8 cellular contexts compared by ENCODE assay signal in genomic region chr17:81329927-81330883, GRCh38. TPM values are rescaled to one million over a fixed set of nuclear protein-coding genes. Genes with fewer than 3 reads are reported as not detected.
A peak's percentile ranks its signal among the peaks of the same experiment; 100 is the strongest.
DNase-seq lines count a peak whose midpoint lies in the region; ATAC-seq, FAIRE-seq and TF ChIP-seq lines count a peak whose summit lies in the region.

No MANE protein-coding gene starts in this region.

- CTCF ChIA-PET in H1 (lab: Charles Lee; ENCODE audit: partially characterized antibody), result interaction anchor here (0.7 to 1.8 kb wide), 23 partner anchors 10 to 208 kb away, joined by 3 to 6 read pairs (median 3); partner anchors contain the start of genes BAHCC1 and SLC38A10

- POLR2A ChIA-PET in H1 (lab: Charles Lee; ENCODE audit: partially characterized antibody), result interaction anchor here (0.6 to 1.7 kb wide), 5 partner anchors 11 to 69 kb away, joined by 3 to 9 read pairs (median 3); partner anchors contain the start of gene BAHCC1

- no peak overlapping the region for H3K4me3 ChIP-seq in H1 (ENCODE audit: extremely low read depth in 1 of 4, insufficient read depth in 2 of 4, low read depth in 3 of 4, low read length in 4 of 4)

- H4K8ac ChIP-seq in H1 (ENCODE audit: extremely low read depth, insufficient read depth, low read length), result peak overlapping the region; percentile 59; the same call in 1 of the 2 replicates

- peak overlapping the region; percentile 90 for H3K18ac ChIP-seq in H1 (ENCODE audit: extremely low read depth, low read length)

- H3K27ac Mint-ChIP-seq in CD14-positive monocyte (peak overlapping the region; percentile 30 to 76 (median 66)), nephron (peak overlapping the region; percentile 64 to 84 (median 83))

- TF ChIP-seq POLR2A in H1 (IDR thresholded peaks at IDR 0.05; ENCODE audit: control extremely low read depth in 1 of 2, low read depth in 2 of 2, low read length in 2 of 2), result no peak

- H3K4me1 Mint-ChIP-seq in CD14-positive monocyte, result peaks cover 59% of the 10 kb centered on the region
- peaks cover 62% of the 10 kb centered on the region for H3K4me1 Mint-ChIP-seq in nephron

- TF ChIP-seq EP300 in H1 (IDR thresholded peaks at IDR 0.05; ENCODE audit: borderline replicate concordance in 1 of 2, low read depth in 2 of 2, low read length in 2 of 2), result no peak

- H3K27ac ChIP-seq in H1 (ENCODE audit: low read depth, low read length), result no peak overlapping the region

- H3K27me3 Mint-ChIP-seq in CD14-positive monocyte (ENCODE audit: low read depth in 3 of 3) (peaks cover 4 to 14% (median 12%) of the 10 kb centered on the region in 3 donors), nephron (ENCODE audit: low read depth) (peaks cover 22% of the 10 kb centered on the region)

- FAIRE-seq in H1 (lab: Jason Lieb, UNC), result no peak

- H4K5ac ChIP-seq in H1 (ENCODE audit: insufficient read length, low read depth, low read length), result peak overlapping the region; percentile 15

- no peaks in the 10 kb centered on the region for H3K23me2 ChIP-seq in H1 (ENCODE audit: low read depth, low read length)

- no peaks in the 10 kb centered on the region for H3K79me2 ChIP-seq in H1 (ENCODE audit: control insufficient read depth in 1 of 2, insufficient read depth in 2 of 2, low read length in 2 of 2)

- H2BK120ac ChIP-seq in H1 (replicated peaks; ENCODE audit: low read depth, low read length), result no peak overlapping the region

- no peak overlapping the region for H2AK5ac ChIP-seq in H1 (ENCODE audit: low read depth, low read length)

- no peak for DNase-seq in CD14-positive monocyte (ENCODE audit: low spot score)
- DNase-seq in MV-4-11 (lab: John Stamatoyannopoulos, UW), result peak; percentile 11
- DNase-seq in H1 (ENCODE audit: low read depth in 1 of 2, low spot score in 2 of 2), result no peak
- no peak for DNase-seq in T-helper 1 cell
- DNase-seq in activated CD8-positive, alpha-beta memory T cell treated with anti-CD3 and anti-CD28 coated beads for 24 hours, result no peak
- DNase-seq in NCI-H2227 (lab: John Stamatoyannopoulos, UW; ENCODE audit: unreplicated experiment), result no peak

- 71% methylated on average over 23 of the region's 23 CpGs; no CpG with 5 or more reads in 1 of the 2 experiments for WGBS in H1 (ENCODE audit: extremely low coverage in 1 of 2, insufficient coverage in 1 of 2, insufficient read length in 1 of 2, insufficient replicate concordance in 2 of 2, low coverage in 1 of 2, low lambda C conversion rate in 2 of 2, missing lambda C conversion rate in 1 of 2), 2 experiments

- H3K23ac ChIP-seq in H1 (ENCODE audit: insufficient read length), result no peak overlapping the region

- no peak; a peak in 1 of 4 replicates for TF ChIP-seq RAD21 in H1 (IDR thresholded peaks at IDR 0.05 in 1 of 2, conservative IDR thresholded peaks at IDR 0.05 in 1 of 2; ENCODE audit: low read depth in 2 of 2, low read length in 2 of 2)

- peak overlapping the region; percentile 81; the same call in 1 of the 2 replicates for H2BK15ac ChIP-seq in H1 (ENCODE audit: low read length)

- H2AFZ ChIP-seq in H1 (ENCODE audit: low read length), result no peak overlapping the region

- peaks cover 0 to 8% (median 0%) of the 10 kb centered on the region in 4 experiments; a peak in 3 of 7 replicates for H3K27me3 ChIP-seq in H1 (replicated peaks in 1 of 4; ENCODE audit: control insufficient read depth in 3 of 4, extremely low read depth in 1 of 4, insufficient read depth in 3 of 4, low read length in 3 of 4)

- no peak for TF ChIP-seq CTCF in CD14-positive monocyte (IDR thresholded peaks at IDR 0.05)
- TF ChIP-seq CTCF in H1 (IDR thresholded peaks at IDR 0.05; ENCODE audit: control extremely low read depth in 1 of 3, insufficient read depth in 1 of 3, low read depth in 1 of 3, low read length in 3 of 3), result peak in 2 of 3 experiments; percentile 2 to 27; a peak in 1 of 4 replicates
- no peak for TF ChIP-seq CTCF in nephron (IDR thresholded peaks at IDR 0.05; ENCODE audit: unreplicated experiment in 3 of 3)

- H4K20me1 ChIP-seq in H1 (replicated peaks in 1 of 2; ENCODE audit: control insufficient read depth in 1 of 2, insufficient read depth in 2 of 2, low read length in 2 of 2), result no peaks in the 10 kb centered on the region

- H3K9ac ChIP-seq in H1 (replicated peaks in 1 of 4; ENCODE audit: extremely low read depth in 1 of 4, low read depth in 3 of 4, low read length in 3 of 4), result no peak overlapping the region

- H3K9me3 ChIP-seq in H1 (ENCODE audit: insufficient read depth in 2 of 2, low read depth in 1 of 2, low read length in 1 of 2), result no peaks in the 10 kb centered on the region

- no peak overlapping the region for H3K56ac ChIP-seq in H1 (replicated peaks; ENCODE audit: insufficient read length, low read depth, low read length)

- intact Hi-C loops in CD14-positive monocyte (cut with micrococcal nuclease), result loop anchor here in 1 of 2 donors (5.0 kb wide), 1 partner anchor 67 kb away; the partner anchor contains the start of gene BAHCC1

- no peak for ATAC-seq in GM18498 (IDR thresholded peaks at IDR 0.05; ENCODE audit: unreplicated experiment)

- H2BK5ac ChIP-seq in H1 (ENCODE audit: low read depth, low read length), result peak overlapping the region; percentile 66; the same call in 1 of the 2 replicates

- peak overlapping the region; percentile 75; the same call in 1 of the 2 replicates for H2BK20ac ChIP-seq in H1 (ENCODE audit: low read length)

- H2BK12ac ChIP-seq in H1 (ENCODE audit: low read depth, low read length), result peak overlapping the region; percentile 29; the same call in 1 of the 2 replicates

- peak overlapping the region; percentile 74 for H4K91ac ChIP-seq in H1 (replicated peaks; ENCODE audit: insufficient read length, low read length)

- peaks cover 0 to 2% of the 10 kb centered on the region in 2 donors for H3K36me3 Mint-ChIP-seq in CD14-positive monocyte
- H3K36me3 Mint-ChIP-seq in nephron (ENCODE audit: low read depth), result no peaks in the 10 kb centered on the region

- H3K4ac ChIP-seq in H1 (replicated peaks; ENCODE audit: insufficient read length, low read depth, low read length), result peak overlapping the region; percentile 78

- H3K4me1 ChIP-seq in H1 (replicated peaks in 1 of 4; ENCODE audit: control insufficient read depth in 3 of 4, insufficient read depth in 4 of 4, low read length in 3 of 4), result peaks cover 13 to 37% (median 30%) of the 10 kb centered on the region in 4 experiments

- H3K9me3 Mint-ChIP-seq in CD14-positive monocyte, result peaks cover 0 to 5% (median 0%) of the 10 kb centered on the region in 7 donors
- H3K9me3 Mint-ChIP-seq in nephron, result no peaks in the 10 kb centered on the region

- no peak overlapping the region for H3K14ac ChIP-seq in H1 (ENCODE audit: insufficient read length)

- H3K4me2 ChIP-seq in H1 (ENCODE audit: insufficient read depth in 1 of 2, low read depth in 2 of 2, low read length in 2 of 2), result no peak overlapping the region; a peak in 1 of 4 replicates

- no peaks in the 10 kb centered on the region for H3K36me3 ChIP-seq in H1 (ENCODE audit: control insufficient read depth in 2 of 4, insufficient read depth in 4 of 4, low read length in 3 of 4)

- peak overlapping the region; percentile 27 to 46 for H3K4me3 Mint-ChIP-seq in CD14-positive monocyte
- peak overlapping the region; percentile 6 to 29 (median 16) for H3K4me3 Mint-ChIP-seq in nephron

- no peaks in the 10 kb centered on the region for H3K79me1 ChIP-seq in H1 (ENCODE audit: low read depth, low read length)

TF ChIP-seq in H1, 55 proteins besides CTCF, POLR2A, EP300 and RAD21:
- TF ChIP-seq, protein P1, sequence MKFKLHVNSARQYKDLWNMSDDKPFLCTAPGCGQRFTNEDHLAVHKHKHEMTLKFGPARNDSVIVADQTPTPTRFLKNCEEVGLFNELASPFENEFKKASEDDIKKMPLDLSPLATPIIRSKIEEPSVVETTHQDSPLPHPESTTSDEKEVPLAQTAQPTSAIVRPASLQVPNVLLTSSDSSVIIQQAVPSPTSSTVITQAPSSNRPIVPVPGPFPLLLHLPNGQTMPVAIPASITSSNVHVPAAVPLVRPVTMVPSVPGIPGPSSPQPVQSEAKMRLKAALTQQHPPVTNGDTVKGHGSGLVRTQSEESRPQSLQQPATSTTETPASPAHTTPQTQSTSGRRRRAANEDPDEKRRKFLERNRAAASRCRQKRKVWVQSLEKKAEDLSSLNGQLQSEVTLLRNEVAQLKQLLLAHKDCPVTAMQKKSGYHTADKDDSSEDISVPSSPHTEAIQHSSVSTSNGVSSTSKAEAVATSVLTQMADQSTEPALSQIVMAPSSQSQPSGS (IDR thresholded peaks at IDR 0.05; ENCODE audit: low read length), result no peak
- TF ChIP-seq CHD1 (IDR thresholded peaks at IDR 0.05; ENCODE audit: low read depth, low read length), result no peak
- no peak for TF ChIP-seq ZNF274 (IDR thresholded peaks at IDR 0.05; ENCODE audit: borderline replicate concordance, extremely low read depth, low read length)
TF ChIP-seq in H1: peak in this region for 0.

RNA-seq across cellular contexts. Expression of gene SLC38A10, which starts 35.1 kb away (rescaled TPM):
- 10 to 100 TPM; 50.8 to 68.4 TPM for polyA plus RNA-seq in CD14-positive monocyte
- 35.7 and 41.0 TPM in 2 replicates for total RNA-seq in H1 (2021; fragmentation: NEBNext Ultra II Directional; extraction: Animal tissue kit (Norgen Biotek cat#: 25700))
- 26.4 and 44.4 TPM in 2 replicates for polyA plus RNA-seq in H1 (2011; rRNA removed)
- 26.3 TPM for polyA plus RNA-seq in H1 (2011; cell fraction: cytosol; rRNA removed)
- 76.9 TPM for polyA plus RNA-seq in H1 (2011; cell fraction: nucleus; rRNA removed)
- 24.8 to 37.5 TPM (median 34.7 TPM) in 4 replicates for polyA plus RNA-seq in H1 (2012, experiment 1 of 2)
- polyA plus RNA-seq in H1 (2012, experiment 2 of 2), result 22.5 TPM
- polyA plus RNA-seq in H1 (2013, experiment 1 of 2), result 29.8 TPM
- 28.9 TPM for polyA plus RNA-seq in H1 (2013, experiment 2 of 2)
- polyA minus RNA-seq in H1 (2011; rRNA and poly(A)+ RNA removed), result 35.9 and 40.0 TPM in 2 replicates
- 38.1 TPM for polyA minus RNA-seq in H1 (2011; cell fraction: cytosol; rRNA and poly(A)+ RNA removed)
- polyA minus RNA-seq in H1 (2011; cell fraction: nucleus; rRNA and poly(A)+ RNA removed), result 47.8 TPM

Comparison
In these comparisons a context has a peak if more than half of its experiments do, and no peak if none do; other contexts are left out.
1. CTCF ChIP-seq: peak in H1 (2 of 3); none in CD14-positive monocyte (single experiment) and nephron (0 of 3).